In genomic region chr7:75866497-75867389, GRCh38 we compare ENCODE assay signal across 1 cellular context.
A peak's percentile ranks its signal among the peaks of the same experiment; 100 is the strongest.
TF ChIP-seq lines count a peak whose summit lies in the region.

No MANE protein-coding gene starts in this region.

TF ChIP-seq in K562, 482 proteins besides CTCF, POLR2A, EP300 and RAD21 (continued from another document):
- TF ChIP-seq FOXO4 (CRISPR knock-in tag; IDR thresholded peaks at IDR 0.05) (no peak), KLF10 (CRISPR knock-in tag; IDR thresholded peaks at IDR 0.05) (no peak), PPARD (CRISPR knock-in tag; IDR thresholded peaks at IDR 0.05) (no peak), L3MBTL2 (IDR thresholded peaks at IDR 0.05) (peak; percentile 36; the same call in 1 of the 2 replicates), MCM3 (IDR thresholded peaks at IDR 0.05) (no peak), ZC3H4 (CRISPR knock-in tag; IDR thresholded peaks at IDR 0.05; ENCODE audit: borderline replicate concordance) (no peak), MTA3 (IDR thresholded peaks at IDR 0.05; ENCODE audit: borderline replicate concordance) (peak; percentile 77), TRIM24 (IDR thresholded peaks at IDR 0.05) (peak; percentile 91), ZNF124 (CRISPR knock-in tag; IDR thresholded peaks at IDR 0.05) (no peak), E2F8 (IDR thresholded peaks at IDR 0.05; ENCODE audit: low read depth, partially characterized antibody) (peak; percentile 58), ZNF280A (IDR thresholded peaks at IDR 0.05; ENCODE audit: low read depth, partially characterized antibody) (no peak), ZBTB7A (IDR thresholded peaks at IDR 0.05; ENCODE audit: borderline replicate concordance, control insufficient read depth, low read depth, low read length) (peak; percentile 76), ZFX (CRISPR knock-in tag; IDR thresholded peaks at IDR 0.05) (no peak), ZHX1 (conservative IDR thresholded peaks at IDR 0.05; ENCODE audit: low read length) (0 out of 2 replicates have a peak, but pooled peaks have one; percentile 59), MTF1 (CRISPR knock-in tag; IDR thresholded peaks at IDR 0.05; ENCODE audit: borderline replicate concordance) (no peak), ARHGAP35 (IDR thresholded peaks at IDR 0.05; ENCODE audit: partially characterized antibody) (no peak), ATF7 (IDR thresholded peaks at IDR 0.05) (peak; percentile 88), DACH1 (IDR thresholded peaks at IDR 0.05; ENCODE audit: partially characterized antibody) (peak; percentile 66), MAZ (CRISPR knock-in tag; conservative IDR thresholded peaks at IDR 0.05 in 1 of 2, IDR thresholded peaks at IDR 0.05 in 1 of 2) (peak in 1 of 2 experiments; percentile 60; a peak in 1 of 4 replicates), RBBP5 (IDR thresholded peaks at IDR 0.05; ENCODE audit: borderline replicate concordance, insufficient read depth, low read length, poor library complexity, severe bottlenecking) (no peak), ZKSCAN1 (IDR thresholded peaks at IDR 0.05; ENCODE audit: low read depth, low read length) (no peak), HDGF (IDR thresholded peaks at IDR 0.05) (0 out of 2 replicates have a peak, but pooled peaks have one; percentile 41), PHF8 (IDR thresholded peaks at IDR 0.05; ENCODE audit: borderline replicate concordance, low read length) (no peak), ZBTB17 (CRISPR knock-in tag; IDR thresholded peaks at IDR 0.05) (no peak), FIP1L1 (IDR thresholded peaks at IDR 0.05; ENCODE audit: low read depth, low read length, poor library complexity, severe bottlenecking) (no peak), MYNN (IDR thresholded peaks at IDR 0.05) (0 out of 2 replicates have a peak, but pooled peaks have one; percentile 25), MYNN (CRISPR knock-in tag; IDR thresholded peaks at IDR 0.05) (no peak), ESRRA (IDR thresholded peaks at IDR 0.05; ENCODE audit: borderline replicate concordance, low read depth) (0 out of 2 replicates have a peak, but pooled peaks have one; percentile 33)
